Comparison of ENCODE assay signal across 8 cellular contexts in the genomic region with DNA sequence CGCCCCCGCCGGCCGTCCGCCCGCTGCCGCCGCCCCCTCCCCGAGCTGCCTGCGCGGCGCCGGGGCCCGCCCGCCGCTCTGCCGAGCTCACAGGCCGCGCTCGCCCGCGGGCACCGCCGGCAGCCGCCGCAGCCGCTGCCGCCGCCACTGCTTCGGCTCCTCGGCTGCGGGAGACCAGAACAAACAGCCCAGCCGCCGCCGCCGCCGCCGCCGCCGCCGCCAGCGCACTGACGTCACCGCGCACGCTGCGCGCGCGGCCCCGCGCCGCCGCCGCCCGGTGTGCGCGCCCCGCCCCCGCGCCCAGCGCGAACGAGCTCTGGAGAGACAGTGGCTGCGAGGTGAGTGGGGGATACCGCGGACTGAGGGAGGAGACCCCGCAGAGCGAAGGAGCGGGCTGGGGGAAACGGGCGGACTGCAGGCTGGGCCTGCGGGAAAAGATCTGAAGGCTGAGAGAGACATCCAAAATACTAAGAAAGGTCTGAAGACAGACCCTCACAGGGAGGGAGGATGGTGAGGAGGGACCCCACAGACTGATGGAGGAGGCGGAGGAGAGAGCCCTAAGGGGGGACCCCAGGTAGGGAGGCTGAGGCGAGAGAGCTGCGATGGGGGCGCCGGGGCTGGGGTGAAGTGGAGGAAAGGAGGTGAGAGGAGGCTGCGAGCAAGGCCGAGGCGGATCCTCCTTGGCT.
A peak's percentile ranks its signal among the peaks of the same experiment; 100 is the strongest.
DNase-seq lines count a peak whose midpoint lies in the region; ATAC-seq and TF ChIP-seq lines count a peak whose summit lies in the region.

BRD4 (minus strand) TSS at position 229 of the 686 bp plus-strand sequence. CDS start 59,440 bp downstream, outside the sequence.

- no peak within 1 kb of the TSS for H2AFZ ChIP-seq in OCI-LY1 (ENCODE audit: low read length)

- peaks cover 41% of the 10 kb centered on the region for H3K79me2 ChIP-seq in OCI-LY1 (ENCODE audit: insufficient read depth, low read length)

- no peaks in the 10 kb centered on the region for H3K9me2 ChIP-seq in OCI-LY1 (ENCODE audit: low read depth, low read length)

- H3K4me1 ChIP-seq in OCI-LY1 (ENCODE audit: insufficient read depth, low read length, severe bottlenecking) (peaks cover 52% of the 10 kb centered on the region), muscle layer of colon (ENCODE audit: insufficient read depth, low read length) (peaks cover 29% of the 10 kb centered on the region)

- H3K27ac ChIP-seq in OCI-LY1 (ENCODE audit: low read depth, low read length, poor library complexity, severe bottlenecking) (peak within 1 kb of the TSS; percentile 98), muscle layer of colon (ENCODE audit: low read depth, low read length) (peak within 1 kb of the TSS; percentile 96)

- TF ChIP-seq POLR2A in erythroblast (IDR thresholded peaks at IDR 0.05; ENCODE audit: low read length): peak; percentile 13

- H4K20me1 ChIP-seq in OCI-LY1 (ENCODE audit: insufficient read depth, low read length): no peaks in the 10 kb centered on the region

- H3K9me3 ChIP-seq in OCI-LY1 (ENCODE audit: low read length): no peaks in the 10 kb centered on the region
- H3K9me3 ChIP-seq in muscle layer of colon (ENCODE audit: low read length): no peaks in the 10 kb centered on the region

- H3K4me2 ChIP-seq in OCI-LY1 (ENCODE audit: low read length): peak within 1 kb of the TSS; percentile 86

- H3K36me3 ChIP-seq in OCI-LY1 (ENCODE audit: insufficient read depth, low read length): 0 out of 2 replicates have a peak, but pooled peaks cover 5% of the 10 kb centered on the region
- H3K36me3 ChIP-seq in muscle layer of colon (ENCODE audit: insufficient read depth, low read length): no peaks in the 10 kb centered on the region

- no peaks in the 10 kb centered on the region for H3F3A ChIP-seq in OCI-LY1 (ENCODE audit: insufficient read depth, low read length)

- ATAC-seq in GM18519 (IDR thresholded peaks at IDR 0.05; ENCODE audit: low FRiP score, unreplicated experiment): peak; percentile 34
- ATAC-seq in HG03175 (IDR thresholded peaks at IDR 0.05; ENCODE audit: unreplicated experiment): peak; percentile 44

- peak within 1 kb of the TSS; percentile 78 for H3K9ac ChIP-seq in OCI-LY1 (ENCODE audit: low read length)
- peak within 1 kb of the TSS; percentile 68 for H3K9ac ChIP-seq in muscle layer of colon (ENCODE audit: low read length)

- TF ChIP-seq CTCF in OCI-LY1 (IDR thresholded peaks at IDR 0.05; ENCODE audit: low read length): no peak

- no peaks in the 10 kb centered on the region for H3K27me3 ChIP-seq in OCI-LY1 (ENCODE audit: insufficient read depth, low read length)
- H3K27me3 ChIP-seq in muscle layer of colon (ENCODE audit: control insufficient read depth in 1 of 2, insufficient read depth in 2 of 2, low read length in 2 of 2): no peaks in the 10 kb centered on the region

- peak; percentile 91 for DNase-seq in 8988T
- peak; percentile 82 for DNase-seq in activated T-cell treated with anti-CD3 and anti-CD28 coated beads for 48 hours (ENCODE audit: low read depth)
- peak; percentile 81 to 91 for DNase-seq in erythroblast (lab: John Stamatoyannopoulos, UW)
- DNase-seq in stimulated activated CD8-positive, alpha-beta memory T cell treated with anti-CD3 and anti-CD28 coated beads, Interleukin-7, amount 100 ng/mL, for 1 hour (ENCODE audit: low read depth in 2 of 2): peak; percentile 54 to 59

- peak within 1 kb of the TSS; percentile 76 for H3K4me3 ChIP-seq in OCI-LY1 (ENCODE audit: low read depth, low read length, poor library complexity, severe bottlenecking)
- H3K4me3 ChIP-seq in muscle layer of colon (ENCODE audit: low read depth in 1 of 2, low read length in 2 of 2): peak within 1 kb of the TSS; percentile 86 to 94

Comparison
In these comparisons a context has a peak if more than half of its experiments do, and no peak if none do; other contexts are left out.
1. Peak in every context shown above with its lines: DNase-seq, ATAC-seq, H3K4me3 ChIP-seq and H3K27ac ChIP-seq.